21 cellular contexts compared by ENCODE assay signal in the genomic region with DNA sequence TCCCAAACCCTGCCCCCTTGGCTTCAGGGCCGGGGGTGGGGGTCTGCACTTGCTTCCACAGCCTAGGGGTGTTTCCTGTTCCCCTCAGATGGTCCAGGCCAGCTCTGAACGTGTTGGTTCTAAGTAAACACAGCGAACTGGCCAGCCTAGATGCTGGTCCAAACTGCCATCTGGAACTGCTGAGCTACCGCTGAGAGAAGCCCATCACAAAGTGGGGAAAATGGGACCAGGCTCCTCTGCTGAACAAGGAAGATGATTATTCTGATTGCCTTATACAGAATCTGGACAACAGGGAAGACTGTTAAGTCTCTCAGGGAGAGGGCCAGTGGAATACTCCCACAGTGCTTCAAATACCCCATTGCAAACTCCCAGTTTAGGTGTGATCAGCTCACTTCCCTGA.
"Had no signal": no experiment of that assay in that cellular context is flagged by ENCODE, and none has a peak within 500 bp of the region (broad histone marks: within the 10 kb centered on the region; RNA-seq: fewer than 3 reads in every experiment).

No MANE protein-coding gene starts in this region.

- H3K4me3 ChIP-seq: esophagus muscularis mucosa, prostate gland, SK-N-MC, skin epidermis, upper lobe of left lung had no signal

- H3K9me3 Mint-ChIP-seq: memory B cell; naive thymus-derived CD8-positive, alpha-beta T cell had no signal

- H3K27me3 ChIP-seq: esophagus muscularis mucosa, upper lobe of left lung had no signal

- H3K27ac Mint-ChIP-seq: memory B cell had no signal

- H3K27me3 Mint-ChIP-seq: activated naive CD8-positive, alpha-beta T cell; memory B cell; naive thymus-derived CD8-positive, alpha-beta T cell; stimulated activated naive B cell treated with anti-CD40 and anti-IgM and Interleukin-4, amounts not matched to agents 10 μg/mL and 1 μg/mL and 100 μg/mL, for 72 hours had no signal

- DNase-seq: activated CD4-positive, alpha-beta T cell treated with anti-CD3 and anti-CD28 coated beads, Interleukin-2, amount 50 U/mL, for 48 hours; activated gamma-delta T cell; activated T-cell treated with anti-CD3 and anti-CD28 coated beads, Interleukin-2, amount 50 U/mL, for 48 hours; amniotic stem cell; brain microvascular endothelial cell; hippocampal formation; left ventricle myocardium superior; naive thymus-derived CD8-positive, alpha-beta T cell; right cardiac atrium; stimulated activated CD4-positive, alpha-beta T cell treated with anti-CD3 and anti-CD28 coated beads, Interleukin-15, amount 100 ng/mL, for 24 hours; stimulated activated CD4-positive, alpha-beta T cell treated with anti-CD3 and anti-CD28 coated beads, Interleukin-4, amount 100 ng/mL, for 1 hour; stimulated activated naive B cell treated with anti-CD40 and anti-IgM and Interleukin-4, amounts not matched to agents 10 μg/mL and 1 μg/mL and 100 μg/mL, for 72 hours; T-helper 9 cell; upper lobe of left lung had no signal

- ATAC-seq: activated CD4-positive, CD25-positive, alpha-beta regulatory T cell treated with anti-CD3 and anti-CD28 coated beads, Interleukin-2, amount 50 U/mL, for 24 hours; left ventricle myocardium superior; naive thymus-derived CD8-positive, alpha-beta T cell; stimulated activated naive B cell treated with anti-CD40 and anti-IgM and Interleukin-4, amounts not matched to agents 10 μg/mL and 1 μg/mL and 100 μg/mL, for 72 hours had no signal

- H3K36me3 ChIP-seq: prostate gland had no signal

- H3K27ac ChIP-seq: brain microvascular endothelial cell, esophagus muscularis mucosa, prostate gland, SK-N-MC had no signal

- H3K4me3 Mint-ChIP-seq: activated naive CD8-positive, alpha-beta T cell; memory B cell; stimulated activated naive B cell treated with anti-CD40 and anti-IgM and Interleukin-4, amounts not matched to agents 10 μg/mL and 1 μg/mL and 100 μg/mL, for 72 hours had no signal

- H3K4me1 ChIP-seq: prostate gland had no signal

- H3K9me3 ChIP-seq: esophagus muscularis mucosa, prostate gland, upper lobe of left lung had no signal
